Comparison of ENCODE assay signal across 1 cellular context in genomic region chr1:151254217-151255213, GRCh38.
TF ChIP-seq lines count a peak whose summit lies in the region.

Gene PSMD4, plus strand, starts transcription at chr1:151254734. Its CDS starts 49 bp downstream, at chr1:151254783.

TF ChIP-seq in WTC11, 78 proteins besides CTCF, POLR2A, EP300 and RAD21 (continued from another document):
- no peak for TF ChIP-seq PREB (CRISPR knock-in tag; IDR thresholded peaks at IDR 0.05; ENCODE audit: borderline replicate concordance)
- peak; percentile 51; the same call in 1 of the 2 replicates for TF ChIP-seq USF1 (CRISPR knock-in tag; IDR thresholded peaks at IDR 0.05)
- TF ChIP-seq SMAD3 (CRISPR knock-in tag; IDR thresholded peaks at IDR 0.05; ENCODE audit: borderline replicate concordance) = no peak
- TF ChIP-seq RORB (CRISPR knock-in tag; IDR thresholded peaks at IDR 0.05) = no peak
- TF ChIP-seq ARID4B (CRISPR knock-in tag; IDR thresholded peaks at IDR 0.05; ENCODE audit: borderline replicate concordance) = no peak; the same call in 1 of the 2 replicates
- no peak for TF ChIP-seq CBFB (CRISPR knock-in tag; IDR thresholded peaks at IDR 0.05; ENCODE audit: low read depth)
- TF ChIP-seq ZNF425 (CRISPR knock-in tag; conservative IDR thresholded peaks at IDR 0.05) = no peak
- no peak for TF ChIP-seq ATF3 (CRISPR knock-in tag; conservative IDR thresholded peaks at IDR 0.05)
- TF ChIP-seq ZNF396 (CRISPR knock-in tag; IDR thresholded peaks at IDR 0.05; ENCODE audit: borderline replicate concordance) = no peak; the same call in 1 of the 2 replicates
- TF ChIP-seq HMGA2 (CRISPR knock-in tag; IDR thresholded peaks at IDR 0.05) = no peak
- no peak for TF ChIP-seq NR1H2 (CRISPR knock-in tag; IDR thresholded peaks at IDR 0.05)
- no peak for TF ChIP-seq GRHL2 (CRISPR knock-in tag; IDR thresholded peaks at IDR 0.05; ENCODE audit: insufficient replicate concordance, severe bottlenecking)
- TF ChIP-seq CREM (CRISPR knock-in tag; IDR thresholded peaks at IDR 0.05) = no peak
- no peak for TF ChIP-seq ELF4 (CRISPR knock-in tag; IDR thresholded peaks at IDR 0.05; ENCODE audit: low read depth)
- no peak for TF ChIP-seq ZNF138 (CRISPR knock-in tag; conservative IDR thresholded peaks at IDR 0.05)
- peak; percentile 46; the same call in 1 of the 2 replicates for TF ChIP-seq MAX (CRISPR knock-in tag; IDR thresholded peaks at IDR 0.05)
- no peak for TF ChIP-seq ZNF263 (CRISPR knock-in tag; IDR thresholded peaks at IDR 0.05; ENCODE audit: low read depth)
- TF ChIP-seq E2F4 (CRISPR knock-in tag; IDR thresholded peaks at IDR 0.05; ENCODE audit: borderline replicate concordance, low read depth) = no peak
- no peak for TF ChIP-seq E2F5 (CRISPR knock-in tag; IDR thresholded peaks at IDR 0.05)
- 0 out of 2 replicates have a peak, but pooled peaks have one; percentile 63 for TF ChIP-seq ETV6 (CRISPR knock-in tag; IDR thresholded peaks at IDR 0.05)
- TF ChIP-seq PRRX2 (CRISPR knock-in tag; IDR thresholded peaks at IDR 0.05) = no peak
- no peak for TF ChIP-seq RELA (CRISPR knock-in tag; IDR thresholded peaks at IDR 0.05; ENCODE audit: borderline replicate concordance)
- TF ChIP-seq ZNF121 (CRISPR knock-in tag; IDR thresholded peaks at IDR 0.05) = no peak
